In the genomic region with DNA sequence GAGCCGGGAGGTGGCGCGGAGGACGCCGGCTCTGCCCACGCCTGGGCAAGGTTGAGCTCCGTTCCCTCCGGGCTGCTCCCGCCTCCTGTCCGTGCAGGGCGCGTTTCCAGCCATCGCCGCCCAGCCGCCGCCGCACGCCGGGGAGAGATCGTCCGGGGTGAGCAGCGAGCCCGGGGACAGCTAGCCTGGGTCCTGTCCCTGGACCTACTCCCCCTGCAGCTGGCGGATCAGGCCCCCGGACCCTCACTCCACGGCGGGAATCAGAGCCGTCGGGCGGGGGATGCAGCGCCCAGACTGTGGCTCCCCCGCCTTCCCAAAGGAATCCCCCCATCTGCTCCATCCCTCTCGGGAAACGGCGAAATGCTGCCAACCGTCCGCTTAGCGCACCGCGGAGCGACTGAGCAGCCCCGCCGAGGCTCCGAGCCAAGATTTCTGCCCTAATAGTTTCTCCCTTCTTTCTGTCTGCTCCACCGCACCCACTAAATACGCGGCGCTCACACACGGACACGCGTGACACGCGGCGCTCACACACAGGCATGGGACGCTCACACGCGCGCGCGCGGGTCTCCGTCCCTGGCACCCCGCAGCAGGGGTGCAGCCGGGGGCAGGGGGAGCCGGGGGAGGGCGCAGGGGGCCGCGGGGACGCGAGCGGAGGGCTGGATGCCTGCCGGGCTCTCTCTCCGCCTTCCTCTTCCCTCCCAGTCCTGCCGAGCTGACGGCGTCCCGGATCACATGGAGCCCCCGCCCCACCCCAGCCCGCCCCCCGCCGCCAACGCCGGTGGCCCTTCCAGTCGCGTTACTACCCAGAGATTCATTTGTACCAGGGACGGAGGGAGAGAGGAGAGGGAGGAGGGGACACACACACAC, we compare ENCODE assay signal across 8 cellular contexts. TPM values are rescaled to one million over a fixed set of nuclear protein-coding genes. Genes with fewer than 3 reads are reported as not detected.
A peak's percentile ranks its signal among the peaks of the same experiment; 100 is the strongest.
DNase-seq lines count a peak whose midpoint lies in the region; ATAC-seq and TF ChIP-seq lines count a peak whose summit lies in the region.

Gene KCNJ5 (plus strand): TSS at position 814 of the 867 bp plus-strand sequence. CDS start 19,918 bp downstream, outside the sequence.

- peak within 1 kb of the TSS; percentile 69 for H3K4me3 Mint-ChIP-seq in T-helper 1 cell treated with Interleukin-12 subunit alpha and Interleukin-12 subunit beta and Interleukin-4 antibody, amounts not matched to agents 30 μg/mL and 1 μg/mL, for 36 hours

- no peaks in the 10 kb centered on the region for H3K9me3 Mint-ChIP-seq in T-helper 1 cell treated with Interleukin-12 subunit alpha and Interleukin-12 subunit beta and Interleukin-4 antibody, amounts not matched to agents 30 μg/mL and 1 μg/mL, for 36 hours

- no peak for TF ChIP-seq CTCF in foreskin fibroblast (IDR thresholded peaks at IDR 0.05; ENCODE audit: low read depth, low read length)
- TF ChIP-seq CTCF in omental fat pad (IDR thresholded peaks at IDR 0.05): no peak

- peak within 1 kb of the TSS; percentile 51 to 60 for H3K4me3 ChIP-seq in foreskin fibroblast (ENCODE audit: low read depth in 1 of 2, low read length in 2 of 2)

- no peak within 1 kb of the TSS for H3K27ac Mint-ChIP-seq in T-helper 1 cell treated with Interleukin-12 subunit alpha and Interleukin-12 subunit beta and Interleukin-4 antibody, amounts not matched to agents 30 μg/mL and 1 μg/mL, for 36 hours

- H3K36me3 Mint-ChIP-seq in T-helper 1 cell treated with Interleukin-12 subunit alpha and Interleukin-12 subunit beta and Interleukin-4 antibody, amounts not matched to agents 30 μg/mL and 1 μg/mL, for 36 hours (ENCODE audit: low read depth): no peaks in the 10 kb centered on the region

- peaks cover 74% of the 10 kb centered on the region for H3K27me3 Mint-ChIP-seq in T-helper 1 cell treated with Interleukin-12 subunit alpha and Interleukin-12 subunit beta and Interleukin-4 antibody, amounts not matched to agents 30 μg/mL and 1 μg/mL, for 36 hours (ENCODE audit: low read depth)

- peaks cover 8% of the 10 kb centered on the region for H3K4me1 Mint-ChIP-seq in T-helper 1 cell treated with Interleukin-12 subunit alpha and Interleukin-12 subunit beta and Interleukin-4 antibody, amounts not matched to agents 30 μg/mL and 1 μg/mL, for 36 hours (ENCODE audit: low read depth)

- ATAC-seq in omental fat pad (ENCODE audit: low FRiP score) (peak; percentile 37), GM19351 (IDR thresholded peaks at IDR 0.05; ENCODE audit: unreplicated experiment) (no peak)

- no peak for DNase-seq in T-helper 1 cell
- peak; percentile 14 to 18 for DNase-seq in activated CD4-positive, alpha-beta T cell treated with anti-CD3 and anti-CD28 coated beads, Interleukin-2, amount 50 U/mL, for 48 hours
- peak; percentile 21 to 67 for DNase-seq in foreskin fibroblast
- no peak for DNase-seq in omental fat pad (ENCODE audit: low spot score)
- no peak for DNase-seq in inferior parietal cortex (ENCODE audit: extremely low spot score)
- DNase-seq in putamen (ENCODE audit: low spot score): no peak

RNA-seq across cellular contexts. Expression of gene KCNJ5, which starts in this region (rescaled TPM):
- total RNA-seq in omental fat pad: 10 to 100 TPM in 1 of 4 donors, 1 to 10 TPM in 3; 1.5 to 12.1 (median 3.0) TPM

Comparison
In these comparisons a context has a peak if more than half of its experiments do, and no peak if none do; other contexts are left out.
1. DNase-seq: peak in activated CD4-positive, alpha-beta T cell treated with anti-CD3 and anti-CD28 coated beads, Interleukin-2, amount 50 U/mL, for 48 hours (2 of 2) and foreskin fibroblast (2 of 2); none in T-helper 1 cell (0 of 5), omental fat pad (single experiment), inferior parietal cortex (single experiment) and putamen (single experiment).